In genomic region chr1:3174487-3175247, GRCh38 we compare ENCODE assay signal across 13 cellular contexts.
DNase-seq lines count a peak whose midpoint lies in the region; ATAC-seq and TF ChIP-seq lines count a peak whose summit lies in the region.
"Had no signal": no experiment of that assay in that cellular context is flagged by ENCODE, and none has a peak within 500 bp of the region (broad histone marks: within the 10 kb centered on the region; RNA-seq: fewer than 3 reads in every experiment).

No MANE protein-coding gene starts in this region.

- H3K27ac Mint-ChIP-seq in CD8-positive, alpha-beta T cell, result no peak overlapping the region
- H3K27ac Mint-ChIP-seq: activated CD8-positive, alpha-beta memory T cell treated with anti-CD3 and anti-CD28 coated beads, Interleukin-2, amount 10 ng/mL, durations not matched to agents 7 days and 5 days; B cell had no signal

- no peak for TF ChIP-seq CTCF in gastroesophageal sphincter (IDR thresholded peaks at IDR 0.05)
- no peak for TF ChIP-seq CTCF in CD8-positive, alpha-beta T cell (IDR thresholded peaks at IDR 0.05)

- CTCF ChIA-PET in CD8-positive, alpha-beta T cell (lab: Charles Lee), result no interaction called here

- peak overlapping the region in 3 of 4 donors; percentile 26 to 53 (median 53) for H3K27ac ChIP-seq in gastroesophageal sphincter
- H3K27ac ChIP-seq in CD8-positive, alpha-beta T cell (ENCODE audit: low read depth, low read length), result no peak overlapping the region

- TF ChIP-seq POLR2A in gastroesophageal sphincter (IDR thresholded peaks at IDR 0.05), result no peak

- DNase-seq in AG08396 (ENCODE audit: low spot score), result peak; percentile 88
- peak; percentile 59 for DNase-seq in RPMI8226
- DNase-seq in nucleus accumbens (lab: John Stamatoyannopoulos, UW), result peak in 44 of 56 donors; percentile 11 to 82 (median 36)
- no peak for DNase-seq in SIG-M5 treated with dmso at 0.1 percent for 504 hours (lab: John Stamatoyannopoulos, UW; ENCODE audit: unreplicated experiment)
- no peak for DNase-seq in RKO (ENCODE audit: low spot score)
- DNase-seq in CD8-positive, alpha-beta T cell, result no peak
- DNase-seq: activated CD8-positive, alpha-beta memory T cell treated with anti-CD3 and anti-CD28 coated beads, Interleukin-2, amount 10 ng/mL, durations not matched to agents 7 days and 5 days; mammary epithelial cell; NCI-H2081 treated with DMSO at 0.1 percent for 48 hours; stimulated activated CD4-positive, alpha-beta T cell treated with anti-CD3 and anti-CD28 coated beads, Interleukin-1b, Interleukin-23, amount 100 ng/mL, for 48 hours had no signal

- no peaks in the 10 kb centered on the region for H3K27me3 ChIP-seq in gastroesophageal sphincter
- H3K27me3 ChIP-seq in CD8-positive, alpha-beta T cell (ENCODE audit: insufficient read depth, low read length), result peaks cover 8% of the 10 kb centered on the region

- intact Hi-C loops in CD8-positive, alpha-beta T cell (cut with DNase I, micrococcal nuclease), result no loop called here

- H3K9me3 Mint-ChIP-seq in CD8-positive, alpha-beta T cell, result no peaks in the 10 kb centered on the region

- TF ChIP-seq EP300 in gastroesophageal sphincter (IDR thresholded peaks at IDR 0.05), result no peak

- peaks cover 35% of the 10 kb centered on the region for H3K27me3 Mint-ChIP-seq in CD8-positive, alpha-beta T cell (ENCODE audit: low read depth)

- no peaks in the 10 kb centered on the region for H3K36me3 ChIP-seq in gastroesophageal sphincter
- no peaks in the 10 kb centered on the region for H3K36me3 ChIP-seq in CD8-positive, alpha-beta T cell (ENCODE audit: insufficient read depth, low read length)

- POLR2A ChIA-PET in CD8-positive, alpha-beta T cell (lab: Charles Lee), result no interaction called here

- H3K4me1 Mint-ChIP-seq in CD8-positive, alpha-beta T cell (ENCODE audit: low read depth), result no peaks in the 10 kb centered on the region
- H3K4me1 Mint-ChIP-seq: activated CD8-positive, alpha-beta memory T cell treated with anti-CD3 and anti-CD28 coated beads, Interleukin-2, amount 10 ng/mL, durations not matched to agents 7 days and 5 days had no signal

- no peak overlapping the region for H3K4me3 ChIP-seq in gastroesophageal sphincter
- no peak overlapping the region for H3K4me3 ChIP-seq in CD8-positive, alpha-beta T cell (ENCODE audit: low read depth, low read length)

- 0 to 13% methylated on average over 3 to 4 of the region's 22 CpGs for WGBS in gastroesophageal sphincter (ENCODE audit: low coverage in 1 of 2), 2 donors

- ATAC-seq in gastroesophageal sphincter (peak; percentile 61), HG02970 (IDR thresholded peaks at IDR 0.05; ENCODE audit: low FRiP score, unreplicated experiment) (no peak)
- no peak for ATAC-seq in CD8-positive, alpha-beta T cell
- ATAC-seq: activated CD8-positive, alpha-beta memory T cell treated with anti-CD3 and anti-CD28 coated beads, Interleukin-2, amount 10 ng/mL, durations not matched to agents 7 days and 5 days had no signal

- H3K4me3 Mint-ChIP-seq in CD8-positive, alpha-beta T cell, result no peak overlapping the region
- H3K4me3 Mint-ChIP-seq: activated CD8-positive, alpha-beta memory T cell treated with anti-CD3 and anti-CD28 coated beads, Interleukin-2, amount 10 ng/mL, durations not matched to agents 7 days and 5 days; B cell had no signal

- no peaks in the 10 kb centered on the region for H3K36me3 Mint-ChIP-seq in CD8-positive, alpha-beta T cell
- H3K36me3 Mint-ChIP-seq: activated CD8-positive, alpha-beta memory T cell treated with anti-CD3 and anti-CD28 coated beads, Interleukin-2, amount 10 ng/mL, durations not matched to agents 7 days and 5 days had no signal

- peaks cover 0 to 60% (median 25%) of the 10 kb centered on the region in 3 donors for H3K4me1 ChIP-seq in gastroesophageal sphincter
- H3K4me1 ChIP-seq in CD8-positive, alpha-beta T cell (ENCODE audit: insufficient read depth, low read length), result no peaks in the 10 kb centered on the region

- H3K9me3 ChIP-seq in gastroesophageal sphincter, result no peaks in the 10 kb centered on the region
- no peaks in the 10 kb centered on the region for H3K9me3 ChIP-seq in CD8-positive, alpha-beta T cell (ENCODE audit: low read length)

Comparison
In these comparisons a context has a peak if more than half of its experiments do, and no peak if none do; other contexts are left out.
1. DNase-seq: peak in AG08396 (single experiment), RPMI8226 (single experiment) and nucleus accumbens (44 of 56); none in SIG-M5 treated with dmso at 0.1 percent for 504 hours (single experiment), RKO (single experiment) and CD8-positive, alpha-beta T cell (0 of 7).